Comparison of ENCODE assay signal across 23 cellular contexts in genomic region chr7:45988405-45989057, GRCh38.
"Had no signal": no experiment of that assay in that cellular context is flagged by ENCODE, and none has a peak within 500 bp of the region (broad histone marks: within the 10 kb centered on the region; RNA-seq: fewer than 3 reads in every experiment).

No MANE protein-coding gene starts in this region.

- H3K4me1 Mint-ChIP-seq: activated CD8-positive, alpha-beta memory T cell treated with anti-CD3 and anti-CD28 coated beads, Interleukin-2, amount 10 ng/mL, durations not matched to agents 7 days and 5 days; stimulated activated memory B cell treated with anti-CD40 and anti-IgM and Interleukin-4, amounts not matched to agents 10 μg/mL and 1 μg/mL and 100 μg/mL, for 72 hours had no signal

- H3K27ac ChIP-seq: brain microvascular endothelial cell, neutrophil, parathyroid adenoma, sigmoid colon, thoracic aorta, WERI-Rb-1 had no signal

- H3K4me3 ChIP-seq: sigmoid colon, thoracic aorta had no signal

- H3K27me3 Mint-ChIP-seq: activated CD8-positive, alpha-beta memory T cell treated with anti-CD3 and anti-CD28 coated beads, Interleukin-2, amount 10 ng/mL, durations not matched to agents 7 days and 5 days; activated T-cell treated with anti-CD3 and anti-CD28 coated beads, Interleukin-2, amount 50 U/mL, for 24 hours; natural killer cell treated with Interleukin-12 subunit alpha and Interleukin-12 subunit beta and Interleukin-15 and Interleukin-18, amount 100 ng/mL, for 72 hours had no signal

- H3K4me3 Mint-ChIP-seq: activated CD8-positive, alpha-beta memory T cell treated with anti-CD3 and anti-CD28 coated beads, Interleukin-2, amount 10 ng/mL, durations not matched to agents 7 days and 5 days; activated naive CD4-positive, alpha-beta T cell treated with anti-CD3 and anti-CD28 coated beads for 36 hours; activated T-cell treated with anti-CD3 and anti-CD28 coated beads, Interleukin-2, amount 50 U/mL, for 24 hours; natural killer cell treated with Interleukin-12 subunit alpha and Interleukin-12 subunit beta and Interleukin-15 and Interleukin-18, amount 100 ng/mL, for 72 hours; stimulated activated memory B cell treated with anti-CD40 and anti-IgM and Interleukin-4, amounts not matched to agents 10 μg/mL and 1 μg/mL and 100 μg/mL, for 72 hours had no signal

- H3K9me3 ChIP-seq: neutrophil, sigmoid colon, thoracic aorta had no signal

- H3K9me3 Mint-ChIP-seq: natural killer cell treated with Interleukin-12 subunit alpha and Interleukin-12 subunit beta and Interleukin-15 and Interleukin-18, amount 100 ng/mL, for 72 hours had no signal

- DNase-seq: activated CD4-positive, alpha-beta T cell treated with anti-CD3 and anti-CD28 coated beads for 1 hour; activated CD4-positive, alpha-beta T cell treated with anti-CD3 and anti-CD28 coated beads, Interleukin-2, amount 50 U/mL, for 48 hours; activated CD8-positive, alpha-beta memory T cell treated with anti-CD3 and anti-CD28 coated beads, Interleukin-2, amount 10 ng/mL, durations not matched to agents 7 days and 5 days; activated naive CD4-positive, alpha-beta T cell treated with anti-CD3 and anti-CD28 coated beads for 36 hours; activated T-cell treated with anti-CD3 and anti-CD28 coated beads, Interleukin-2, amount 50 U/mL, for 24 hours; anterior cingulate cortex; brain microvascular endothelial cell; cerebellar nuclear complex; effector memory CD4-positive, alpha-beta T cell; foreskin fibroblast; glutamatergic neuron; hippocampal formation; left ventricle myocardium superior; SIG-M5; sigmoid colon; stimulated activated CD4-positive, alpha-beta T cell treated with anti-CD3 and anti-CD28 coated beads, Interleukin-4, amount 100 ng/mL, for 4 hours; WERI-Rb-1 had no signal

- H3K36me3 ChIP-seq: brain microvascular endothelial cell, neutrophil, sigmoid colon, thoracic aorta, WERI-Rb-1 had no signal

- H3K36me3 Mint-ChIP-seq: activated CD8-positive, alpha-beta memory T cell treated with anti-CD3 and anti-CD28 coated beads, Interleukin-2, amount 10 ng/mL, durations not matched to agents 7 days and 5 days; stimulated activated memory B cell treated with anti-CD40 and anti-IgM and Interleukin-4, amounts not matched to agents 10 μg/mL and 1 μg/mL and 100 μg/mL, for 72 hours had no signal

- H3K27ac Mint-ChIP-seq: activated CD8-positive, alpha-beta memory T cell treated with anti-CD3 and anti-CD28 coated beads, Interleukin-2, amount 10 ng/mL, durations not matched to agents 7 days and 5 days; activated naive CD4-positive, alpha-beta T cell treated with anti-CD3 and anti-CD28 coated beads for 36 hours; activated T-cell treated with anti-CD3 and anti-CD28 coated beads, Interleukin-2, amount 50 U/mL, for 24 hours; activated T-helper 2 cell treated with anti-CD3 and anti-CD28 coated beads, Interferon-gamma antibody, Interleukin-2, Interleukin-4, amounts not matched to agents 10 μg/mL and 5 μg/mL and 100 μg/mL, durations not matched to agents 14 hours and 24 hours and 36 hours; natural killer cell treated with Interleukin-12 subunit alpha and Interleukin-12 subunit beta and Interleukin-15 and Interleukin-18, amount 100 ng/mL, for 72 hours; stimulated activated memory B cell treated with anti-CD40 and anti-IgM and Interleukin-4, amounts not matched to agents 10 μg/mL and 1 μg/mL and 100 μg/mL, for 72 hours had no signal

- H3K27me3 ChIP-seq: brain microvascular endothelial cell, neutrophil, sigmoid colon had no signal

- H3K4me1 ChIP-seq: parathyroid adenoma, sigmoid colon had no signal

- ATAC-seq: activated CD8-positive, alpha-beta memory T cell treated with anti-CD3 and anti-CD28 coated beads, Interleukin-2, amount 10 ng/mL, durations not matched to agents 7 days and 5 days; left ventricle myocardium superior; natural killer cell treated with Interleukin-12 subunit alpha and Interleukin-12 subunit beta and Interleukin-15 and Interleukin-18, amount 100 ng/mL, for 72 hours; stimulated activated memory B cell treated with anti-CD40 and anti-IgM and Interleukin-4, amounts not matched to agents 10 μg/mL and 1 μg/mL and 100 μg/mL, for 72 hours had no signal

- H3K9ac ChIP-seq: parathyroid adenoma had no signal
